In the genomic region with DNA sequence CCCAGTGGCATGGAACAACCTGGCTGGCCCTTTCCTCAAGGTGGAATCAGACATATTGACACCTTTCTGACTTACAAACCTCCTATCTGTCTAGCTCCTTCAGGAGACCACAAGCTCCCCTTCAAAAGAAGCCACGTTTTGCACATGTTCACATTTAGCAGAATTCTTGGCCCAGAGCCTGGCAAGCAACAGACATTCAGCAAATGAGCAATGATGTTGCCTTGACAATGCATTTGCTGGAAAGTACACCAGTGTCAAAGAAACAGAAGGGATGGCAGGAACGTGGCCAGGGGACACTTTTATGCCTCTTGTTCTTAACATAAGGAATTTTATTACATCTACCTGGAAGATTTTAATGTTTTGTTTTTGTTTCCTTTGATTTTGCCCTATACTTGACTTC, we compare ENCODE assay signal across 16 cellular contexts.
DNase-seq lines count a peak whose midpoint lies in the region; ATAC-seq and TF ChIP-seq lines count a peak whose summit lies in the region.
"Had no signal": no experiment of that assay in that cellular context is flagged by ENCODE, and none has a peak within 500 bp of the region (broad histone marks: within the 10 kb centered on the region; RNA-seq: fewer than 3 reads in every experiment).

No MANE protein-coding gene starts in this region.

- ATAC-seq in left colon (no peak), HG02588 (IDR thresholded peaks at IDR 0.05; ENCODE audit: unreplicated experiment) (no peak), HG02970 (IDR thresholded peaks at IDR 0.05; ENCODE audit: low FRiP score, unreplicated experiment) (no peak)

- H3K27me3 ChIP-seq in SK-N-SH (ENCODE audit: insufficient read depth): no peaks in the 10 kb centered on the region

- H3K36me3 ChIP-seq in SK-N-SH (replicated peaks in 1 of 2; ENCODE audit: control insufficient read depth in 1 of 2, insufficient read depth in 2 of 2, low read length in 1 of 2): no peaks in the 10 kb centered on the region

- no peak for TF ChIP-seq RAD21 in SK-N-SH (IDR thresholded peaks at IDR 0.05; ENCODE audit: low read length)

- H3F3A ChIP-seq in SK-N-SH (replicated peaks; ENCODE audit: insufficient read depth): no peaks in the 10 kb centered on the region

- no peaks in the 10 kb centered on the region for H4K20me1 ChIP-seq in SK-N-SH (ENCODE audit: insufficient read depth)

- no peak overlapping the region for H3K4me3 ChIP-seq in Jurkat, Clone E6-1 (ENCODE audit: low read length)
- no peak overlapping the region for H3K4me3 ChIP-seq in SK-N-SH (ENCODE audit: low read depth in 2 of 2, low read length in 1 of 2)

- H3K9ac ChIP-seq in SK-N-SH: no peak overlapping the region

- H3K9me3 ChIP-seq in SK-N-SH: no peaks in the 10 kb centered on the region

- H3K9me2 ChIP-seq in SK-N-SH: no peaks in the 10 kb centered on the region

- TF ChIP-seq EP300 in SK-N-SH (IDR thresholded peaks at IDR 0.05; ENCODE audit: borderline replicate concordance in 1 of 2, low read depth in 1 of 2, low read length in 1 of 2): no peak

- POLR2A ChIA-PET in SK-N-SH (lab: Yijun Ruan, JAX): interaction anchor here (1.2 kb wide), 1 partner anchor 87 kb away, joined by 3 read pairs; no protein-coding TSS in a partner anchor

- DNase-seq in DMS 273 (lab: John Stamatoyannopoulos, UW; ENCODE audit: unreplicated experiment) (peak; percentile 3), DMS 273 treated with DMSO at 0.1 percent for 48 hours (lab: John Stamatoyannopoulos, UW) (no peak), SK-N-SH (peak; percentile 23), inferior parietal cortex (ENCODE audit: extremely low spot score) (peak; percentile 7), left colon (no peak)
- DNase-seq in Jurkat, Clone E6-1 (ENCODE audit: low read depth, low spot score): peak; percentile 70
- DNase-seq: Calu3, EL, H9, Karpas-422, MM.1S, NCI-H1417 treated with DMSO at 0.1 percent for 48 hours, SIG-M5 had no signal

- CTCF ChIA-PET in SK-N-SH (lab: Yijun Ruan, JAX): interaction anchor here (1.2 kb wide), 2 partner anchors 69 to 86 kb away, joined by 3 to 4 read pairs; no protein-coding TSS in a partner anchor

- H3K79me2 ChIP-seq in SK-N-SH (ENCODE audit: insufficient read depth): no peaks in the 10 kb centered on the region

- peaks cover 0 to 8% of the 10 kb centered on the region in 2 experiments; a peak in 2 of 4 replicates for H3K4me1 ChIP-seq in SK-N-SH (ENCODE audit: control insufficient read depth in 1 of 2, insufficient read depth in 2 of 2, low read depth in 1 of 2, low read length in 1 of 2)

- no peak overlapping the region for H3K4me2 ChIP-seq in SK-N-SH

- no peak for TF ChIP-seq CTCF in SK-N-SH (IDR thresholded peaks at IDR 0.05)

- WGBS in SK-N-SH (ENCODE audit: low lambda C conversion rate): 0% methylated on average over 2 of the region's 2 CpGs

- intact Hi-C loops in left colon (cut with DNase I, micrococcal nuclease): no loop called here

- no peak overlapping the region for H2AFZ ChIP-seq in SK-N-SH (ENCODE audit: low read depth)

- H3K27ac ChIP-seq in SK-N-SH (ENCODE audit: low read depth in 2 of 2, low read length in 1 of 2): peak overlapping the region in 1 of 2 experiments; percentile 76; a peak in 2 of 4 replicates
- H3K27ac ChIP-seq: 22Rv1 had no signal

TF ChIP-seq in SK-N-SH, 30 proteins besides CTCF, POLR2A, EP300 and RAD21:
- TF ChIP-seq, protein P1, sequence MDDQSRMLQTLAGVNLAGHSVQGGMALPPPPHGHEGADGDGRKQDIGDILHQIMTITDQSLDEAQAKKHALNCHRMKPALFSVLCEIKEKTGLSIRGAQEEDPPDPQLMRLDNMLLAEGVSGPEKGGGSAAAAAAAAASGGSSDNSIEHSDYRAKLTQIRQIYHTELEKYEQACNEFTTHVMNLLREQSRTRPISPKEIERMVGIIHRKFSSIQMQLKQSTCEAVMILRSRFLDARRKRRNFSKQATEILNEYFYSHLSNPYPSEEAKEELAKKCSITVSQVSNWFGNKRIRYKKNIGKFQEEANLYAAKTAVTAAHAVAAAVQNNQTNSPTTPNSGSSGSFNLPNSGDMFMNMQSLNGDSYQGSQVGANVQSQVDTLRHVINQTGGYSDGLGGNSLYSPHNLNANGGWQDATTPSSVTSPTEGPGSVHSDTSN (IDR thresholded peaks at IDR 0.05): no peak
- TF ChIP-seq MXI1 (IDR thresholded peaks at IDR 0.05; ENCODE audit: low read depth, low read length) (peak; percentile 69), GATA2 (CRISPR knock-in tag; IDR thresholded peaks at IDR 0.05) (peak; percentile 10; the same call in 1 of the 2 replicates)

Comparison
In these comparisons a context has a peak if more than half of its experiments do, and no peak if none do; other contexts are left out.
1. DNase-seq: peak in DMS 273 (single experiment), Jurkat, Clone E6-1 (single experiment), SK-N-SH (single experiment) and inferior parietal cortex (single experiment); none in DMS 273 treated with DMSO at 0.1 percent for 48 hours (single experiment) and left colon (0 of 2).